ENCODE assay signal across 8 cellular contexts in the genomic region with DNA sequence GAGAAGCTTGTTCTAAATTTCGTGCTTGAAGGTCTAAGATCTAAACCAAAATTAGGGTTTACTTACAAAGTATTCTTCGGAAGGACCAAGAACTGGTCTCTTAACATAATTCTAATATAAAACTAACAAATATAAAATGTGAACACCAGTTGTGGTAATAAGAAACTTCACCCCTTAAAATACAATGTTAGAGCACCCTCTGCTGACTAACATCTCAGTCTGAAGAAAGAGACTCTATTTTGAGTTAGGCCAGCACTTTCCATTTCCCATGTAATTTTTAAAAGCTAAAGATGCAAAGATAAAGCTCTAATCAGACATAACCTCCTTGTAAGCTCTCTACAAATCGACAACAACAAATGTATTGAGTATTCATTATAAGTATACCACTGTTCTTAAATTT. TPM values are rescaled to one million over a fixed set of nuclear protein-coding genes. Genes with fewer than 3 reads are reported as not detected.
DNase-seq lines count a peak whose midpoint lies in the region; ATAC-seq and TF ChIP-seq lines count a peak whose summit lies in the region.

No MANE protein-coding gene starts in this region.

- H4K5ac ChIP-seq in H9 (ENCODE audit: insufficient read length, low read depth, low read length): no peak overlapping the region

- H3K4me3 ChIP-seq in BE2C (ENCODE audit: low read depth, low read length) (no peak overlapping the region), adrenal gland (no peak overlapping the region), kidney epithelial cell (ENCODE audit: low read depth, low read length) (no peak overlapping the region), coronary artery (no peak overlapping the region)

- peaks cover 22% of the 10 kb centered on the region for H3K4me1 ChIP-seq in BE2C
- H3K4me1 ChIP-seq in H9 (ENCODE audit: insufficient read depth, low read length): no peaks in the 10 kb centered on the region
- H3K4me1 ChIP-seq in adrenal gland (replicated peaks in 1 of 2): peaks cover 9 to 24% of the 10 kb centered on the region in 2 donors

- no peak overlapping the region for H3K4me2 ChIP-seq in H9 (ENCODE audit: insufficient read depth, insufficient read length, low read length)

- no peaks in the 10 kb centered on the region for H3K27me3 ChIP-seq in BE2C
- H3K27me3 ChIP-seq in H9 (ENCODE audit: insufficient read depth, low read length): no peaks in the 10 kb centered on the region
- H3K27me3 ChIP-seq in adrenal gland: no peaks in the 10 kb centered on the region
- H3K27me3 ChIP-seq in kidney epithelial cell (ENCODE audit: control insufficient read depth, insufficient read depth, low read length): no peaks in the 10 kb centered on the region

- no peak overlapping the region for H2BK12ac ChIP-seq in H9 (ENCODE audit: insufficient read length, low read depth, low read length)

- no peak overlapping the region for H3K23ac ChIP-seq in H9 (ENCODE audit: insufficient read length, low read depth, low read length)

- H3K27me3 Mint-ChIP-seq in H9 (ENCODE audit: low read depth): no peaks in the 10 kb centered on the region
- H3K27me3 Mint-ChIP-seq in activated T-helper 1 cell treated with anti-CD3 and anti-CD28 coated beads, Interleukin-12 subunit alpha, Interleukin-12 subunit beta, Interleukin-2, Interleukin-4 antibody, amounts not matched to agents 30 ng/mL and 10 ng/mL and 1 ng/mL, durations not matched to agents 14 hours and 24 hours and 36 hours (ENCODE audit: insufficient read depth): no peaks in the 10 kb centered on the region

- H4K20me1 ChIP-seq in H9 (ENCODE audit: control insufficient read depth, insufficient read depth, insufficient read length): no peaks in the 10 kb centered on the region

- no peak overlapping the region for H3K4ac ChIP-seq in H9 (ENCODE audit: low read depth, low read length)

- peaks cover 0 to 4% (median 3%) of the 10 kb centered on the region in 3 experiments; a peak in 3 of 7 replicates for H3K36me3 Mint-ChIP-seq in H9 (ENCODE audit: insufficient read depth in 1 of 3, low read depth in 3 of 3)
- peaks cover 11% of the 10 kb centered on the region for H3K36me3 Mint-ChIP-seq in activated T-helper 1 cell treated with anti-CD3 and anti-CD28 coated beads, Interleukin-12 subunit alpha, Interleukin-12 subunit beta, Interleukin-2, Interleukin-4 antibody, amounts not matched to agents 30 ng/mL and 10 ng/mL and 1 ng/mL, durations not matched to agents 14 hours and 24 hours and 36 hours (ENCODE audit: low read depth)

- H2BK15ac ChIP-seq in H9 (ENCODE audit: low read depth, low read length): no peak overlapping the region

- H3K9ac ChIP-seq in H9 (ENCODE audit: extremely low read depth, insufficient read length, low read length): no peak overlapping the region

- TF ChIP-seq CTCF in BE2C (IDR thresholded peaks at IDR 0.05; ENCODE audit: low read depth, low read length) (peak; percentile 70), H9 (conservative IDR thresholded peaks at IDR 0.05) (peak; percentile 64), adrenal gland (IDR thresholded peaks at IDR 0.05) (peak in 5 of 6 experiments; percentile 38 to 60 (median 54)), kidney epithelial cell (IDR thresholded peaks at IDR 0.05; ENCODE audit: insufficient read depth, low read length, poor library complexity, severe bottlenecking) (peak; percentile 41), coronary artery (IDR thresholded peaks at IDR 0.05) (no peak)

- H2BK5ac ChIP-seq in H9 (ENCODE audit: insufficient read length, low read length): no peak overlapping the region

- no peak for TF ChIP-seq POLR2A in adrenal gland (IDR thresholded peaks at IDR 0.05)

- H2AK5ac ChIP-seq in H9 (ENCODE audit: insufficient read length, low read length): no peak overlapping the region

- H3K79me1 ChIP-seq in H9 (ENCODE audit: insufficient read depth, low read depth, low read length, poor library complexity, severe bottlenecking): no peaks in the 10 kb centered on the region

- no peak overlapping the region for H4K91ac ChIP-seq in H9 (ENCODE audit: insufficient read length, low read depth, low read length)

- no peak overlapping the region for H3K18ac ChIP-seq in H9 (ENCODE audit: insufficient read length, low read depth, low read length)

- no peaks in the 10 kb centered on the region for H3K9me3 Mint-ChIP-seq in H9
- no peaks in the 10 kb centered on the region for H3K9me3 Mint-ChIP-seq in activated T-helper 1 cell treated with anti-CD3 and anti-CD28 coated beads, Interleukin-12 subunit alpha, Interleukin-12 subunit beta, Interleukin-2, Interleukin-4 antibody, amounts not matched to agents 30 ng/mL and 10 ng/mL and 1 ng/mL, durations not matched to agents 14 hours and 24 hours and 36 hours

- H3K27ac ChIP-seq in H9 (ENCODE audit: insufficient read length, low read depth, low read length) (no peak overlapping the region), adrenal gland (no peak overlapping the region), coronary artery (no peak overlapping the region)

- H3T11ph ChIP-seq in H9 (ENCODE audit: low read length): no peak overlapping the region

- H3K56ac ChIP-seq in H9 (ENCODE audit: insufficient read length, low read depth, low read length): no peak overlapping the region

- H3K79me2 ChIP-seq in H9 (ENCODE audit: insufficient read depth, low read length): no peaks in the 10 kb centered on the region; the same call in 1 of the 2 replicates

- H2AFZ ChIP-seq in H9 (ENCODE audit: low read length): no peak overlapping the region

- H3K9me3 ChIP-seq in BE2C: no peaks in the 10 kb centered on the region
- H3K9me3 ChIP-seq in H9 (ENCODE audit: control insufficient read depth, low read depth, low read length): no peaks in the 10 kb centered on the region
- H3K9me3 ChIP-seq in adrenal gland (replicated peaks in 1 of 3): no peaks in the 10 kb centered on the region

- no peaks in the 10 kb centered on the region for H3K36me3 ChIP-seq in BE2C
- no peaks in the 10 kb centered on the region for H3K36me3 ChIP-seq in adrenal gland (replicated peaks in 1 of 2)
- H3K36me3 ChIP-seq in kidney epithelial cell (ENCODE audit: control insufficient read depth, insufficient read depth, low read length): no peaks in the 10 kb centered on the region

- H2BK120ac ChIP-seq in H9 (ENCODE audit: low read depth, low read length, poor library complexity, severe bottlenecking): no peak overlapping the region

- H3K27ac Mint-ChIP-seq in H9: no peak overlapping the region
- no peak overlapping the region for H3K27ac Mint-ChIP-seq in activated T-helper 1 cell treated with anti-CD3 and anti-CD28 coated beads, Interleukin-12 subunit alpha, Interleukin-12 subunit beta, Interleukin-2, Interleukin-4 antibody, amounts not matched to agents 30 ng/mL and 10 ng/mL and 1 ng/mL, durations not matched to agents 14 hours and 24 hours and 36 hours

- DNase-seq in BE2C (no peak), H9 (no peak), adrenal gland (no peak), kidney epithelial cell (ENCODE audit: low read depth) (no peak), DMS153 treated with DMSO at 0.1 percent for 48 hours (lab: John Stamatoyannopoulos, UW; ENCODE audit: unreplicated experiment) (no peak), coronary artery (ENCODE audit: low spot score) (no peak)
- DNase-seq in activated T-helper 1 cell treated with anti-CD3 and anti-CD28 coated beads, Interleukin-12 subunit alpha, Interleukin-12 subunit beta, Interleukin-2, Interleukin-4 antibody, amounts not matched to agents 30 ng/mL and 10 ng/mL and 1 ng/mL, durations not matched to agents 14 hours and 24 hours and 36 hours (ENCODE audit: low spot score): no peak

- no peak overlapping the region for H4K8ac ChIP-seq in H9 (replicated peaks; ENCODE audit: insufficient read length, low read depth, low read length)

- H3K4me1 Mint-ChIP-seq in H9: no peaks in the 10 kb centered on the region
- H3K4me1 Mint-ChIP-seq in activated T-helper 1 cell treated with anti-CD3 and anti-CD28 coated beads, Interleukin-12 subunit alpha, Interleukin-12 subunit beta, Interleukin-2, Interleukin-4 antibody, amounts not matched to agents 30 ng/mL and 10 ng/mL and 1 ng/mL, durations not matched to agents 14 hours and 24 hours and 36 hours (ENCODE audit: low read depth): peaks cover 14% of the 10 kb centered on the region

- H3K23me2 ChIP-seq in H9 (ENCODE audit: insufficient read length, low read depth, low read length, poor library complexity, severe bottlenecking): no peaks in the 10 kb centered on the region

- no peak for ATAC-seq in HG02840 (IDR thresholded peaks at IDR 0.05; ENCODE audit: low FRiP score, unreplicated experiment)

- no CpG with 5 or more reads among the region's 3 CpGs for WGBS in H9 (ENCODE audit: extremely low coverage, insufficient read length, low lambda C conversion rate)
- 58 to 71% (median 67%) methylated on average over 3 of the region's 3 CpGs for WGBS in adrenal gland, 4 donors

- intact Hi-C loops in adrenal gland (cut with DNase I): loop anchor here in 1 of 2 donors (10.0 kb wide), 1 partner anchor 816 kb away; no protein-coding TSS in a partner anchor
- intact Hi-C loops in activated T-helper 1 cell treated with anti-CD3 and anti-CD28 coated beads, Interleukin-12 subunit alpha, Interleukin-12 subunit beta, Interleukin-2, Interleukin-4 antibody, amounts not matched to agents 30 ng/mL and 10 ng/mL and 1 ng/mL, durations not matched to agents 14 hours and 24 hours and 36 hours (cut with micrococcal nuclease): loop anchor here (1.0 to 5.0 kb wide), 7 partner anchors 78 to 1214 kb away; no protein-coding TSS in a partner anchor

- H3K4me3 Mint-ChIP-seq in H9: no peak overlapping the region
- H3K4me3 Mint-ChIP-seq in activated T-helper 1 cell treated with anti-CD3 and anti-CD28 coated beads, Interleukin-12 subunit alpha, Interleukin-12 subunit beta, Interleukin-2, Interleukin-4 antibody, amounts not matched to agents 30 ng/mL and 10 ng/mL and 1 ng/mL, durations not matched to agents 14 hours and 24 hours and 36 hours: no peak overlapping the region

- H2BK20ac ChIP-seq in H9 (ENCODE audit: low read depth, low read length, poor library complexity, severe bottlenecking): no peak overlapping the region

- no peak overlapping the region for H3K14ac ChIP-seq in H9 (ENCODE audit: insufficient read depth, low read length)

RNA-seq across cellular contexts. Expression of a gene that starts 24.6 kb away (rescaled TPM):
- polyA plus RNA-seq in BE2C (2012; ENCODE audit: insufficient read depth, insufficient read length, low read depth): 21.7 TPM
- 36.7 and 37.2 TPM in 2 replicates for total RNA-seq in H9 (2021)
- total RNA-seq in adrenal gland: 10 to 100 TPM; 28.9 to 65.9 (median 43.5) TPM
- polyA plus RNA-seq in adrenal gland: 10 to 100 TPM; 20.1 to 47.3 (median 34.5) TPM
- 29.8 and 32.8 TPM in 2 replicates for total RNA-seq in kidney epithelial cell
- 36.0 and 36.7 TPM in 2 replicates for total RNA-seq in activated T-helper 1 cell treated with anti-CD3 and anti-CD28 coated beads, Interleukin-12 subunit alpha, Interleukin-12 subunit beta, Interleukin-2, Interleukin-4 antibody, amounts not matched to agents 30 ng/mL and 10 ng/mL and 1 ng/mL, durations not matched to agents 14 hours and 24 hours and 36 hours

RNA-seq across cellular contexts. Expression of a gene that starts 59.6 kb away (rescaled TPM):
- 0.15 TPM for polyA plus RNA-seq in BE2C (2012; ENCODE audit: insufficient read depth, insufficient read length, low read depth)
- total RNA-seq in H9 (2021): 5.6 and 5.7 TPM in 2 replicates
- 1 to 10 TPM; 1.9 to 5.1 (median 3.6) TPM for total RNA-seq in adrenal gland
- 1 to 10 TPM; 1.0 to 1.7 (median 1.3) TPM for polyA plus RNA-seq in adrenal gland
- total RNA-seq in kidney epithelial cell: 4.4 TPM in 2 replicates
- 10.2 and 11.4 TPM in 2 replicates for total RNA-seq in activated T-helper 1 cell treated with anti-CD3 and anti-CD28 coated beads, Interleukin-12 subunit alpha, Interleukin-12 subunit beta, Interleukin-2, Interleukin-4 antibody, amounts not matched to agents 30 ng/mL and 10 ng/mL and 1 ng/mL, durations not matched to agents 14 hours and 24 hours and 36 hours
